In genomic region chr21:10574531-10575310, GRCh38 we compare ENCODE assay signal across 11 cellular contexts. TPM values are rescaled to one million over a fixed set of nuclear protein-coding genes. Genes with fewer than 3 reads are reported as not detected.
"Had no signal": no experiment of that assay in that cellular context is flagged by ENCODE, and none has a peak within 500 bp of the region (broad histone marks: within the 10 kb centered on the region; RNA-seq: fewer than 3 reads in every experiment).

No MANE protein-coding gene starts in this region.

RNA-seq across cellular contexts. Expression of gene TPTE, which starts 53.3 kb away (rescaled TPM):
- total RNA-seq: activated B cell treated with CpG ODN at 0.5 μM for 24 hours; activated CD4-positive, alpha-beta memory T cell treated with anti-CD3 and anti-CD28 coated beads for 36 hours; activated naive CD8-positive, alpha-beta T cell treated with anti-CD3 and anti-CD28 coated beads for 36 hours; activated T-cell treated with anti-CD3 and anti-CD28 coated beads, Interleukin-2, amount 50 U/mL, for 4 hours; activated T-helper 1 cell treated with anti-CD3 and anti-CD28 coated beads, Interleukin-12 subunit alpha, Interleukin-12 subunit beta, Interleukin-2, Interleukin-4 antibody, amounts not matched to agents 30 ng/mL and 10 ng/mL and 1 ng/mL, durations not matched to agents 14 hours and 24 hours and 36 hours; ascending aorta; M059J; PC-3; Peyer's patch; T-cell; T-helper 17 cell had no signal
